Comparison of ENCODE assay signal across 19 cellular contexts in the genomic region with DNA sequence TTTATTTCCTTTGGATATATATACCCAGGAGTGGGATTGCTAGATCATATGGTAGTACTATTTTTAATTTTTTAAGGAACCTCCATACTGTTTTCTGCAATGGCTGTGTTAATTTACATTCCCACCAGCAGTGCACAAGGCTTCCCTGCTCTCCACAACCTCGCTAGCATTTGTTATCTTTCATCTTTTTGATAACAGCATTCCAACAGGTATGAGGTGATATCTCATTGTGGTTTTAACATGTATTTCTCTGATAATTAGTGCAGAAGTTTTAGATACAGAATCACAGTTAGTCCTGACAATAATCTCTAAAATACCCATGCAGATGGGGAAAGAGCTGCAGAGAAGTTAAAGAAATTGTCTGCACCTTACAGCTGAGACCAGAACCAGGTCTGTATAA. TPM values are rescaled to one million over a fixed set of nuclear protein-coding genes. Genes with fewer than 3 reads are reported as not detected.
A peak's percentile ranks its signal among the peaks of the same experiment; 100 is the strongest.
DNase-seq lines count a peak whose midpoint lies in the region; ATAC-seq and TF ChIP-seq lines count a peak whose summit lies in the region.
"Had no signal": no experiment of that assay in that cellular context is flagged by ENCODE, and none has a peak within 500 bp of the region (broad histone marks: within the 10 kb centered on the region; RNA-seq: fewer than 3 reads in every experiment).

No MANE protein-coding gene starts in this region.

- no peak overlapping the region for H3K14ac ChIP-seq in trophoblast cell (ENCODE audit: low read length)

- H3K27me3 Mint-ChIP-seq in endodermal cell (ENCODE audit: insufficient read depth): no peaks in the 10 kb centered on the region
- no peaks in the 10 kb centered on the region for H3K27me3 Mint-ChIP-seq in activated CD4-positive, alpha-beta T cell treated with anti-CD3 and anti-CD28 coated beads, Interleukin-2, amount 10 ng/mL, durations not matched to agents 24 days and 14 days

- H3K4me1 ChIP-seq in endodermal cell (ENCODE audit: control insufficient read depth, insufficient read depth, low read length) (peaks cover 7% of the 10 kb centered on the region), trophoblast cell (ENCODE audit: control insufficient read depth in 1 of 2, insufficient read depth in 2 of 2, low read length in 2 of 2) (peaks cover 3 to 8% of the 10 kb centered on the region in 2 experiments), Peyer's patch (peaks cover 0 to 14% (median 0%) of the 10 kb centered on the region in 4 donors)
- H3K4me1 ChIP-seq: BE2C had no signal

- no peak overlapping the region for H3K18ac ChIP-seq in trophoblast cell (ENCODE audit: low read length)

- no peak for TF ChIP-seq CTCF in endodermal cell (conservative IDR thresholded peaks at IDR 0.05)
- no peak for TF ChIP-seq CTCF in Peyer's patch (IDR thresholded peaks at IDR 0.05)

- H3K27ac Mint-ChIP-seq in endodermal cell: no peak overlapping the region
- no peak overlapping the region for H3K27ac Mint-ChIP-seq in activated CD4-positive, alpha-beta T cell treated with anti-CD3 and anti-CD28 coated beads, Interleukin-2, amount 10 ng/mL, durations not matched to agents 24 days and 14 days
- H3K27ac Mint-ChIP-seq: CD14-positive monocyte; CD4-positive, CD25-positive, alpha-beta regulatory T cell had no signal

- no peak overlapping the region for H4K91ac ChIP-seq in trophoblast cell (ENCODE audit: low read depth, low read length)

- H2BK5ac ChIP-seq in trophoblast cell (ENCODE audit: low read depth, low read length, poor library complexity): no peak overlapping the region

- no peak overlapping the region for H4K8ac ChIP-seq in trophoblast cell (ENCODE audit: low read depth, low read length)

- H3K36me3 ChIP-seq in endodermal cell (ENCODE audit: control insufficient read depth, insufficient read depth, low read length) (peaks cover 8% of the 10 kb centered on the region), trophoblast cell (ENCODE audit: control insufficient read depth in 1 of 2, insufficient read depth in 2 of 2, low read length in 2 of 2) (no peaks in the 10 kb centered on the region), Peyer's patch (no peaks in the 10 kb centered on the region)
- H3K36me3 ChIP-seq: BE2C, BLaER1 had no signal

- H2BK120ac ChIP-seq in trophoblast cell (ENCODE audit: insufficient read depth, low read length, poor library complexity): no peak overlapping the region

- no peak overlapping the region for H4K12ac ChIP-seq in trophoblast cell (ENCODE audit: low read depth, low read length)

- H3K4me1 Mint-ChIP-seq in endodermal cell: peaks cover 28% of the 10 kb centered on the region
- H3K4me1 Mint-ChIP-seq in activated CD4-positive, alpha-beta T cell treated with anti-CD3 and anti-CD28 coated beads, Interleukin-2, amount 10 ng/mL, durations not matched to agents 24 days and 14 days: peaks cover 42% of the 10 kb centered on the region

- no peak overlapping the region for H2AFZ ChIP-seq in trophoblast cell (ENCODE audit: insufficient read depth, low read length, poor library complexity)

- H2BK12ac ChIP-seq in trophoblast cell (ENCODE audit: low read length): no peak overlapping the region

- 57% methylated on average over 1 of the region's 1 CpG; no CpG with 5 or more reads in 1 of the 2 experiments for WGBS in endodermal cell (ENCODE audit: insufficient coverage in 1 of 2, insufficient read length in 1 of 2), 2 experiments
- WGBS in trophoblast cell (ENCODE audit: extremely low coverage, insufficient coverage, insufficient read length): no CpG with 5 or more reads among the region's 1 CpG

- H3K36me3 Mint-ChIP-seq in endodermal cell (ENCODE audit: low read depth): peaks cover 16% of the 10 kb centered on the region
- H3K36me3 Mint-ChIP-seq in activated CD4-positive, alpha-beta T cell treated with anti-CD3 and anti-CD28 coated beads, Interleukin-2, amount 10 ng/mL, durations not matched to agents 24 days and 14 days (ENCODE audit: low read depth): no peaks in the 10 kb centered on the region
- H3K36me3 Mint-ChIP-seq: CD14-positive monocyte; CD4-positive, alpha-beta memory T cell; CD4-positive, CD25-positive, alpha-beta regulatory T cell had no signal

- peaks cover 13% of the 10 kb centered on the region for H3K9me3 Mint-ChIP-seq in endodermal cell
- peaks cover 3% of the 10 kb centered on the region for H3K9me3 Mint-ChIP-seq in activated CD4-positive, alpha-beta T cell treated with anti-CD3 and anti-CD28 coated beads, Interleukin-2, amount 10 ng/mL, durations not matched to agents 24 days and 14 days
- H3K9me3 Mint-ChIP-seq: CD4-positive, CD25-positive, alpha-beta regulatory T cell; CD8-positive, alpha-beta memory T cell had no signal

- no peak overlapping the region for H2AK5ac ChIP-seq in trophoblast cell (ENCODE audit: low read length)

- intact Hi-C loops in activated CD4-positive, alpha-beta T cell treated with anti-CD3 and anti-CD28 coated beads, Interleukin-2, amount 10 ng/mL, durations not matched to agents 24 days and 14 days (cut with micrococcal nuclease): loop anchor here (5.0 to 10.0 kb wide), 2 partner anchors 297 to 480 kb away; no protein-coding TSS in a partner anchor

- H3K4me3 Mint-ChIP-seq in endodermal cell: no peak overlapping the region
- H3K4me3 Mint-ChIP-seq in activated CD4-positive, alpha-beta T cell treated with anti-CD3 and anti-CD28 coated beads, Interleukin-2, amount 10 ng/mL, durations not matched to agents 24 days and 14 days: no peak overlapping the region
- H3K4me3 Mint-ChIP-seq: CD14-positive monocyte; CD4-positive, alpha-beta memory T cell; CD4-positive, CD25-positive, alpha-beta regulatory T cell; CD8-positive, alpha-beta memory T cell had no signal

- TF ChIP-seq POLR2A in Peyer's patch (IDR thresholded peaks at IDR 0.05): no peak

- no peak overlapping the region for H3K4me3 ChIP-seq in endodermal cell (ENCODE audit: low read length)
- no peak overlapping the region for H3K4me3 ChIP-seq in trophoblast cell (ENCODE audit: low read depth, low read length)
- no peak overlapping the region for H3K4me3 ChIP-seq in Peyer's patch
- H3K4me3 ChIP-seq: BLaER1 had no signal

- H3K27me3 ChIP-seq in endodermal cell (ENCODE audit: control insufficient read depth, insufficient read depth, low read length, poor library complexity, severe bottlenecking) (no peaks in the 10 kb centered on the region), trophoblast cell (ENCODE audit: insufficient read depth, low read length) (no peaks in the 10 kb centered on the region), Peyer's patch (no peaks in the 10 kb centered on the region)
- H3K27me3 ChIP-seq: BE2C, BLaER1 had no signal

- H3K9me3 ChIP-seq in endodermal cell (ENCODE audit: control insufficient read depth, low read length) (peaks cover 22% of the 10 kb centered on the region), trophoblast cell (ENCODE audit: insufficient read depth, low read depth, low read length) (peaks cover 2% of the 10 kb centered on the region), Peyer's patch (no peaks in the 10 kb centered on the region)
- H3K9me3 ChIP-seq: BE2C, BLaER1 had no signal

- no peaks in the 10 kb centered on the region for H3K79me2 ChIP-seq in trophoblast cell (ENCODE audit: control insufficient read depth, insufficient read depth, low read length, poor library complexity)

- H3K4me2 ChIP-seq in trophoblast cell (ENCODE audit: low read length): no peak overlapping the region
- H3K4me2 ChIP-seq: BLaER1 had no signal

- H3K79me1 ChIP-seq in trophoblast cell (ENCODE audit: low read length): no peaks in the 10 kb centered on the region

- H3K9ac ChIP-seq in endodermal cell (ENCODE audit: extremely low read depth, low read length, poor library complexity, severe bottlenecking) (no peak overlapping the region), trophoblast cell (ENCODE audit: low read length) (no peak overlapping the region)
- H3K9ac ChIP-seq: BLaER1 had no signal

- no peak overlapping the region for H3K4ac ChIP-seq in trophoblast cell (ENCODE audit: low read depth, low read length)

- no peak for ATAC-seq in HG03175 (IDR thresholded peaks at IDR 0.05; ENCODE audit: unreplicated experiment)

- DNase-seq in NCI-H226 (peak; percentile 24), endodermal cell (peak; percentile 31), trophoblast cell (peak; percentile 14 to 51), Peyer's patch (no peak)
- DNase-seq in activated CD4-positive, alpha-beta T cell treated with anti-CD3 and anti-CD28 coated beads, Interleukin-2, amount 10 ng/mL, durations not matched to agents 24 days and 14 days: no peak
- DNase-seq: 8988T; C1 segment of cervical spinal cord; CD4-positive, alpha-beta memory T cell; CD8-positive, alpha-beta memory T cell; COR-L47; DMS79 treated with DMSO at 0.1 percent for 48 hours; GF-D8 had no signal

- H3K23ac ChIP-seq in trophoblast cell (ENCODE audit: low read length): no peak overlapping the region

- H3K27ac ChIP-seq in endodermal cell (ENCODE audit: low read depth, low read length) (no peak overlapping the region), trophoblast cell (ENCODE audit: low read depth, low read length) (no peak overlapping the region), Peyer's patch (no peak overlapping the region)
- H3K27ac ChIP-seq: BLaER1 had no signal

RNA-seq across cellular contexts. Expression of a gene that starts 35.5 kb away (rescaled TPM):
- total RNA-seq in endodermal cell: 10 to 100 TPM in 1 of 2 donors, 1 to 10 TPM in 1; 4.4 to 10.5 TPM
- polyA plus RNA-seq in endodermal cell (2013, experiment 1 of 2): 0.39 TPM
- 0.33 TPM for polyA plus RNA-seq in endodermal cell (2013, experiment 2 of 2)
- not detected in 2 replicates for polyA plus RNA-seq in trophoblast cell (2013)
- total RNA-seq in activated CD4-positive, alpha-beta T cell treated with anti-CD3 and anti-CD28 coated beads, Interleukin-2, amount 10 ng/mL, durations not matched to agents 24 days and 14 days: 13.0 and 14.2 TPM in 2 replicates
- total RNA-seq in Peyer's patch: 100 to 1,000 TPM in 1 of 4 donors, 10 to 100 TPM in 3; 69.3 to 101 (median 87.7) TPM
- total RNA-seq: A673 had no signal
- polyA plus RNA-seq: AG04450; CD14-positive monocyte; CD8-positive, alpha-beta memory T cell had no signal

Comparison
In these comparisons a context has a peak if more than half of its experiments do, and no peak if none do; other contexts are left out.
1. DNase-seq: peak in NCI-H226 (single experiment), endodermal cell (single experiment) and trophoblast cell (2 of 2); none in activated CD4-positive, alpha-beta T cell treated with anti-CD3 and anti-CD28 coated beads, Interleukin-2, amount 10 ng/mL, durations not matched to agents 24 days and 14 days (single experiment) and Peyer's patch (0 of 3).